In genomic region chr15:90884719-90885431, GRCh38 we compare ENCODE assay signal across 6 cellular contexts. TPM values are rescaled to one million over a fixed set of nuclear protein-coding genes. Genes with fewer than 3 reads are reported as not detected.
DNase-seq lines count a peak whose midpoint lies in the region; FAIRE-seq and TF ChIP-seq lines count a peak whose summit lies in the region.

No MANE protein-coding gene starts in this region.

- no TSS peak for BruUV-seq in endothelial cell of umbilical vein (replicated peaks; lab: Mats Ljungman, UMichigan)

- POLR2A ChIA-PET in endothelial cell of umbilical vein (lab: Charles Lee) = interaction anchor here (2.1 kb wide), 1 partner anchor 14 kb away, joined by 5 read pairs; no protein-coding TSS in a partner anchor

- H3K36me3 ChIP-seq in HUES6 (ENCODE audit: control insufficient read depth, insufficient read depth, low read length) (peaks cover 21% of the 10 kb centered on the region), endothelial cell of umbilical vein (ENCODE audit: control insufficient read depth in 2 of 2, extremely low read depth in 1 of 2, insufficient read depth in 2 of 2, low read length in 2 of 2) (peaks cover 3 to 30% of the 10 kb centered on the region in 2 experiments), sigmoid colon (peaks cover 14 to 44% (median 30%) of the 10 kb centered on the region in 4 donors)

- peak overlapping the region; percentile 47 for H3K9ac ChIP-seq in HUES6 (ENCODE audit: low read length)
- peak overlapping the region; percentile 80 for H3K9ac ChIP-seq in endothelial cell of umbilical vein (replicated peaks; ENCODE audit: extremely low read depth, insufficient read depth, low read length)

- TF ChIP-seq POLR2A in endothelial cell of umbilical vein (IDR thresholded peaks at IDR 0.05; ENCODE audit: low read depth, low read length) (no peak), sigmoid colon (IDR thresholded peaks at IDR 0.05) (no peak)

- dilution Hi-C loops in endothelial cell of umbilical vein (cut with MboI; ENCODE audit: extremely low pct_ligation_motif_present, low sequenced_read_pairs) = no loop called here

- H3K4me3 ChIP-seq in HUES6 (ENCODE audit: low read depth, low read length) (peak overlapping the region; percentile 46), endothelial cell of umbilical vein (replicated peaks in 1 of 3; ENCODE audit: insufficient read depth in 1 of 3, low read depth in 1 of 3, low read length in 3 of 3) (peak overlapping the region; percentile 23 to 70 (median 46)), sigmoid colon (peak overlapping the region; percentile 36 to 71 (median 54))

- peak overlapping the region; percentile 67; the same call in 1 of the 2 replicates for H3K27ac ChIP-seq in HUES6 (ENCODE audit: low read depth, low read length)
- H3K27ac ChIP-seq in endothelial cell of umbilical vein (ENCODE audit: insufficient read depth, low read depth, low read length) = peak overlapping the region; percentile 48
- peak overlapping the region; percentile 87 to 92 (median 90) for H3K27ac ChIP-seq in sigmoid colon

- no peak overlapping the region for H2AFZ ChIP-seq in endothelial cell of umbilical vein (ENCODE audit: low read depth, low read length)

- WGBS in sigmoid colon, 2 donors = 44 to 72% methylated on average over 16 of the region's 16 CpGs

- H3K27me3 ChIP-seq in HUES6 (ENCODE audit: control insufficient read depth, insufficient read depth, low read length) (no peaks in the 10 kb centered on the region), endothelial cell of umbilical vein (ENCODE audit: control insufficient read depth in 2 of 2, insufficient read depth in 2 of 2, low read length in 2 of 2) (no peaks in the 10 kb centered on the region), sigmoid colon (no peaks in the 10 kb centered on the region)

- TF ChIP-seq CTCF in endothelial cell of umbilical vein (IDR thresholded peaks at IDR 0.05; ENCODE audit: extremely low read depth in 1 of 2, insufficient read depth in 1 of 2, low read depth in 1 of 2, low read length in 2 of 2) = no peak
- TF ChIP-seq CTCF in sigmoid colon (IDR thresholded peaks at IDR 0.05) = no peak

- H3K4me1 ChIP-seq in HUES6 (ENCODE audit: control insufficient read depth, insufficient read depth, low read length) (peaks cover 25% of the 10 kb centered on the region), endothelial cell of umbilical vein (ENCODE audit: control insufficient read depth, extremely low read depth, insufficient read depth, low read length) (peaks cover 24% of the 10 kb centered on the region), sigmoid colon (peaks cover 0 to 41% (median 35%) of the 10 kb centered on the region in 4 donors)

- CTCF ChIA-PET in endothelial cell of umbilical vein (lab: Charles Lee) = interaction anchor here (0.7 to 3.9 kb wide), 39 partner anchors 11 to 635 kb away, joined by 3 to 237 read pairs (median 6); partner anchors contain the start of genes BLM, MAN2A2, TTLL13 and UNC45A

- DNase-seq in endothelial cell of umbilical vein (ENCODE audit: low read depth, low spot score) (peak; percentile 31), sigmoid colon (no peak), medulla oblongata (ENCODE audit: extremely low spot score) (no peak), activated gamma-delta T cell (lab: John Stamatoyannopoulos, UW) (no peak), dedifferentiated amniotic fluid mesenchymal stem cell (ENCODE audit: extremely low spot score) (no peak)

- FAIRE-seq in endothelial cell of umbilical vein (lab: Jason Lieb, UNC) = no peak

- H3K79me2 ChIP-seq in endothelial cell of umbilical vein (ENCODE audit: control insufficient read depth, insufficient read depth, low read length) = peaks cover 15% of the 10 kb centered on the region

- H3K9me3 ChIP-seq in HUES6 (ENCODE audit: control insufficient read depth, insufficient read depth, low read depth, low read length) (no peaks in the 10 kb centered on the region), endothelial cell of umbilical vein (replicated peaks; ENCODE audit: control insufficient read depth, insufficient read depth, low read length) (no peaks in the 10 kb centered on the region), sigmoid colon (no peaks in the 10 kb centered on the region)

- intact Hi-C loops in endothelial cell of umbilical vein (cut with micrococcal nuclease) (loop anchor here (1.0 to 10.0 kb wide), 4 partner anchors 12 to 388 kb away; no protein-coding TSS in a partner anchor), sigmoid colon (cut with DNase I) (loop anchor here (2.0 to 10.0 kb wide), 3 partner anchors 168 to 570 kb away; partner anchors contain the start of gene BLM)

- no peak for TF ChIP-seq EP300 in sigmoid colon (IDR thresholded peaks at IDR 0.05)

- no peaks in the 10 kb centered on the region for H3K9me1 ChIP-seq in endothelial cell of umbilical vein (replicated peaks; ENCODE audit: control insufficient read depth, extremely low read depth, insufficient read depth, low read length)

- no peaks in the 10 kb centered on the region for H4K20me1 ChIP-seq in endothelial cell of umbilical vein (replicated peaks; ENCODE audit: control insufficient read depth, extremely low read depth, insufficient read depth, low read length)

- peak overlapping the region; percentile 27 for H3K4me2 ChIP-seq in endothelial cell of umbilical vein (ENCODE audit: insufficient read depth, low read length)

TF ChIP-seq in endothelial cell of umbilical vein, 7 proteins besides CTCF, POLR2A, EP300 and RAD21 (continues in another document):
- TF ChIP-seq POLR2AphosphoS5 (IDR thresholded peaks at IDR 0.05; ENCODE audit: insufficient read depth, low read depth, low read length) (no peak), MAX (IDR thresholded peaks at IDR 0.05; ENCODE audit: insufficient read depth, insufficient read length) (no peak)

RNA-seq across cellular contexts. Expression of gene FES, which starts 0.6 kb away (rescaled TPM):
- total RNA-seq in endothelial cell of umbilical vein (51.0 and 58.1 TPM in 2 replicates), sigmoid colon (10 to 100 TPM; 28.0 to 35.5 (median 30.4) TPM)
- polyA plus RNA-seq in endothelial cell of umbilical vein (41.5 and 55.7 TPM in 2 replicates), sigmoid colon (10 to 100 TPM in 1 of 3 donors, 1 to 10 TPM in 2; 4.9 to 17.6 (median 7.2) TPM)
- polyA plus RNA-seq in endothelial cell of umbilical vein (2011; cell fraction: cytosol; rRNA removed) = 18.9 and 25.9 TPM in 2 replicates
- 161 and 177 TPM in 2 replicates for polyA plus RNA-seq in endothelial cell of umbilical vein (2011; cell fraction: nucleus; rRNA removed)
- 27.7 and 29.2 TPM in 2 replicates for polyA plus RNA-seq in endothelial cell of umbilical vein (2012)
- polyA minus RNA-seq in endothelial cell of umbilical vein = 30.5 and 44.9 TPM in 2 replicates
- not detected for polyA minus RNA-seq in endothelial cell of umbilical vein (2011; cell fraction: cytosol; rRNA and poly(A)+ RNA removed)
- polyA minus RNA-seq in endothelial cell of umbilical vein (2011; cell fraction: nucleus; rRNA and poly(A)+ RNA removed) = 38.1 and 49.3 TPM in 2 replicates

RNA-seq across cellular contexts. Expression of gene FURIN, which starts 16.5 kb away (rescaled TPM):
- total RNA-seq in endothelial cell of umbilical vein = 131 and 145 TPM in 2 replicates
- polyA plus RNA-seq in endothelial cell of umbilical vein = 77.4 and 96.9 TPM in 2 replicates
- polyA plus RNA-seq in endothelial cell of umbilical vein (2011; cell fraction: cytosol; rRNA removed) = 63.5 and 73.8 TPM in 2 replicates
- 43.0 and 46.4 TPM in 2 replicates for polyA plus RNA-seq in endothelial cell of umbilical vein (2011; cell fraction: nucleus; rRNA removed)
- 95.2 and 109 TPM in 2 replicates for polyA plus RNA-seq in endothelial cell of umbilical vein (2012)
- polyA minus RNA-seq in endothelial cell of umbilical vein = 68.7 and 78.2 TPM in 2 replicates
- polyA minus RNA-seq in endothelial cell of umbilical vein (2011; cell fraction: cytosol; rRNA and poly(A)+ RNA removed) = 30.7 TPM
- polyA minus RNA-seq in endothelial cell of umbilical vein (2011; cell fraction: nucleus; rRNA and poly(A)+ RNA removed) = 20.4 and 25.7 TPM in 2 replicates
- total RNA-seq in sigmoid colon = 10 to 100 TPM; 21.0 to 35.0 (median 24.3) TPM
- 10 to 100 TPM; 23.4 to 69.2 (median 30.1) TPM for polyA plus RNA-seq in sigmoid colon

RNA-seq across cellular contexts. Expression of gene MAN2A2, which starts 18.2 kb away (rescaled TPM):
- 52.1 and 60.9 TPM in 2 replicates for total RNA-seq in endothelial cell of umbilical vein
- 77.7 and 106 TPM in 2 replicates for polyA plus RNA-seq in endothelial cell of umbilical vein
- polyA plus RNA-seq in endothelial cell of umbilical vein (2011; cell fraction: cytosol; rRNA removed) = 44.3 and 51.6 TPM in 2 replicates
- 343 and 437 TPM in 2 replicates for polyA plus RNA-seq in endothelial cell of umbilical vein (2011; cell fraction: nucleus; rRNA removed)
- 26.6 and 30.2 TPM in 2 replicates for polyA plus RNA-seq in endothelial cell of umbilical vein (2012)
- 117 and 125 TPM in 2 replicates for polyA minus RNA-seq in endothelial cell of umbilical vein
- polyA minus RNA-seq in endothelial cell of umbilical vein (2011; cell fraction: cytosol; rRNA and poly(A)+ RNA removed) = 28.1 TPM
- 75.6 and 91.6 TPM in 2 replicates for polyA minus RNA-seq in endothelial cell of umbilical vein (2011; cell fraction: nucleus; rRNA and poly(A)+ RNA removed)
- total RNA-seq in sigmoid colon = 10 to 100 TPM; 27.2 to 57.6 (median 38.4) TPM
- polyA plus RNA-seq in sigmoid colon = 10 to 100 TPM in 1 of 3 donors, 1 to 10 TPM in 2; 3.7 to 31.0 (median 4.8) TPM

RNA-seq across cellular contexts. Expression of gene HDDC3, which starts 47.5 kb away (rescaled TPM):
- 12.3 and 16.0 TPM in 2 replicates for total RNA-seq in endothelial cell of umbilical vein
- 20.2 and 21.8 TPM in 2 replicates for polyA plus RNA-seq in endothelial cell of umbilical vein
- polyA plus RNA-seq in endothelial cell of umbilical vein (2011; cell fraction: cytosol; rRNA removed) = 18.9 and 19.0 TPM in 2 replicates
- 10.1 and 11.8 TPM in 2 replicates for polyA plus RNA-seq in endothelial cell of umbilical vein (2011; cell fraction: nucleus; rRNA removed)
- polyA plus RNA-seq in endothelial cell of umbilical vein (2012) = 13.1 and 15.1 TPM in 2 replicates
- polyA minus RNA-seq in endothelial cell of umbilical vein = 12.8 TPM in 2 replicates
- 13.5 TPM for polyA minus RNA-seq in endothelial cell of umbilical vein (2011; cell fraction: cytosol; rRNA and poly(A)+ RNA removed)
- polyA minus RNA-seq in endothelial cell of umbilical vein (2011; cell fraction: nucleus; rRNA and poly(A)+ RNA removed) = 3.1 and 3.9 TPM in 2 replicates
- 10 to 100 TPM in 1 of 4 donors, 1 to 10 TPM in 3; 5.2 to 10.7 (median 7.0) TPM for total RNA-seq in sigmoid colon
- polyA plus RNA-seq in sigmoid colon = 10 to 100 TPM; 19.1 to 27.0 (median 24.0) TPM

RNA-seq across cellular contexts. Expression of gene UNC45A, which starts 50.2 kb away (rescaled TPM):
- total RNA-seq in endothelial cell of umbilical vein (106 and 108 TPM in 2 replicates), sigmoid colon (10 to 100 TPM; 36.0 to 63.5 (median 60.2) TPM)
- polyA plus RNA-seq in endothelial cell of umbilical vein (103 and 111 TPM in 2 replicates), sigmoid colon (10 to 100 TPM; 28.8 to 50.4 (median 31.4) TPM)
- polyA plus RNA-seq in endothelial cell of umbilical vein (2011; cell fraction: cytosol; rRNA removed) = 85.2 and 85.7 TPM in 2 replicates
- 175 and 176 TPM in 2 replicates for polyA plus RNA-seq in endothelial cell of umbilical vein (2011; cell fraction: nucleus; rRNA removed)
- 80.0 and 83.1 TPM in 2 replicates for polyA plus RNA-seq in endothelial cell of umbilical vein (2012)
- polyA minus RNA-seq in endothelial cell of umbilical vein = 108 and 130 TPM in 2 replicates
- 56.5 TPM for polyA minus RNA-seq in endothelial cell of umbilical vein (2011; cell fraction: cytosol; rRNA and poly(A)+ RNA removed)
- 45.1 and 71.0 TPM in 2 replicates for polyA minus RNA-seq in endothelial cell of umbilical vein (2011; cell fraction: nucleus; rRNA and poly(A)+ RNA removed)
